ENCODE assay signal across 8 cellular contexts in the genomic region with DNA sequence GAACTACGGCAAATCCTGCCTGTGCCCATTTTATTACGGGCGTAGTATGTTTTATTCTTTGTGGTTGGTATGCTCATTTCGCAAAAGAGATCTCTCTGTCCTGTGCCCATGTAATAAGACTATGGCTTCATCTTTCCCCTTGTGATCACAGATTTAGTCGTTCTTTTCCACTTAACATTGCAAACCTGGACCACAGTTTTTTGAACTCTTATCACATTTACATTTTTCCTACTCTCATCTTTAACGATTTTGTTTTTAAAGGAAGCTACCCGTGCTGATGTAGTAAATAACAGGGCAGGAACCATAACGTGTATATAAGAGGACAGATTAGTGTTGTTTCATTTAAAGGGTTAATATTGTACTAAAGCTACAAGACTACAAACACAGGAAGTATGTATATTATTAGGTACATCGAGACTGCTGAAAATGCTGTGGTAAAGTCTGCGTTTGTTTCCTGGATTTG. TPM values are rescaled to one million over a fixed set of nuclear protein-coding genes. Genes with fewer than 3 reads are reported as not detected.
A peak's percentile ranks its signal among the peaks of the same experiment; 100 is the strongest.
DNase-seq lines count a peak whose midpoint lies in the region; ATAC-seq and TF ChIP-seq lines count a peak whose summit lies in the region.

No MANE protein-coding gene starts in this region.

- H3K14ac ChIP-seq in mesenchymal stem cell (ENCODE audit: low read length in 2 of 2), result peak overlapping the region in 1 of 2 experiments; percentile 55

- peak overlapping the region; percentile 85 for H3K9ac ChIP-seq in Loucy (ENCODE audit: low read depth, low read length, poor library complexity, severe bottlenecking)
- peak overlapping the region; percentile 51 for H3K9ac ChIP-seq in mammary epithelial cell (ENCODE audit: insufficient read depth, low read length)
- H3K9ac ChIP-seq in mesenchymal stem cell (ENCODE audit: low read length), result peak overlapping the region; percentile 85

- 1% methylated on average over 9 of the region's 10 CpGs for WGBS in mammary epithelial cell (ENCODE audit: low coverage, missing lambda C conversion rate)
- 1% methylated on average over 4 of the region's 10 CpGs for WGBS in mesenchymal stem cell
- WGBS in aorta, 2 donors, result 10 to 11% methylated on average over 10 of the region's 10 CpGs

- no peak overlapping the region for H2BK5ac ChIP-seq in mesenchymal stem cell (ENCODE audit: low read depth, low read length, poor library complexity, severe bottlenecking)

- H2BK15ac ChIP-seq in mesenchymal stem cell (ENCODE audit: low read depth, poor library complexity, severe bottlenecking), result no peak overlapping the region

- H2AFZ ChIP-seq in Loucy (ENCODE audit: low read length) (peak overlapping the region; percentile 73), mammary epithelial cell (ENCODE audit: low read depth, low read length) (peak overlapping the region; percentile 99), mesenchymal stem cell (ENCODE audit: low read depth, low read length) (peak overlapping the region; percentile 85)

- no peaks in the 10 kb centered on the region for H3K36me3 ChIP-seq in GM06990 (ENCODE audit: control insufficient read depth, insufficient read depth, low read length)
- no peaks in the 10 kb centered on the region for H3K36me3 ChIP-seq in Loucy (ENCODE audit: insufficient read depth, low read length)
- H3K36me3 ChIP-seq in mammary epithelial cell (ENCODE audit: insufficient read depth, low read length), result no peaks in the 10 kb centered on the region
- no peaks in the 10 kb centered on the region for H3K36me3 ChIP-seq in mesenchymal stem cell (ENCODE audit: control insufficient read depth in 1 of 2, insufficient read depth in 2 of 2, low read depth in 1 of 2, low read length in 2 of 2)
- H3K36me3 ChIP-seq in aorta (ENCODE audit: control insufficient read depth in 1 of 2, insufficient read depth in 2 of 2, low read length in 1 of 2), result no peaks in the 10 kb centered on the region

- peaks cover 13% of the 10 kb centered on the region for H3F3A ChIP-seq in Loucy (ENCODE audit: low read depth)

- H3K27me3 ChIP-seq in GM06990 (replicated peaks; ENCODE audit: control insufficient read depth, insufficient read depth, low read length), result no peaks in the 10 kb centered on the region
- no peaks in the 10 kb centered on the region for H3K27me3 ChIP-seq in Loucy (ENCODE audit: insufficient read depth, low read length, poor library complexity, severe bottlenecking)
- peaks cover 2% of the 10 kb centered on the region for H3K27me3 ChIP-seq in mammary epithelial cell (ENCODE audit: insufficient read depth, low read length)
- H3K27me3 ChIP-seq in mesenchymal stem cell (ENCODE audit: control insufficient read depth in 1 of 2, insufficient read depth in 1 of 2, low read length in 2 of 2), result no peaks in the 10 kb centered on the region
- no peaks in the 10 kb centered on the region for H3K27me3 ChIP-seq in aorta (ENCODE audit: control insufficient read depth in 1 of 2, insufficient read depth in 2 of 2, low read length in 1 of 2)

- TF ChIP-seq CTCF in GM06990 (IDR thresholded peaks at IDR 0.05; ENCODE audit: insufficient read depth, low read length, poor library complexity, severe bottlenecking), result no peak
- no peak for TF ChIP-seq CTCF in Loucy (conservative IDR thresholded peaks at IDR 0.05; ENCODE audit: low read length)
- TF ChIP-seq CTCF in mammary epithelial cell (conservative IDR thresholded peaks at IDR 0.05 in 1 of 2, IDR thresholded peaks at IDR 0.05 in 1 of 2; ENCODE audit: extremely low read depth in 1 of 2, insufficient read depth in 1 of 2, low read depth in 1 of 2, low read length in 2 of 2), result no peak

- dilution Hi-C loops in mammary epithelial cell (cut with HindIII; ENCODE audit: low sequenced_read_pairs), result no loop called here

- H3K4me2 ChIP-seq in Loucy (ENCODE audit: low read depth, low read length, poor library complexity, severe bottlenecking), result peak overlapping the region; percentile 87
- peak overlapping the region; percentile 93 for H3K4me2 ChIP-seq in mammary epithelial cell (ENCODE audit: insufficient read depth, low read depth, low read length)
- H3K4me2 ChIP-seq in mesenchymal stem cell (ENCODE audit: low read length, poor library complexity, severe bottlenecking), result peak overlapping the region; percentile 79

- DNase-seq in GM06990 (ENCODE audit: extremely low read depth, insufficient read length), result no peak
- DNase-seq in mammary epithelial cell, result no peak
- DNase-seq in mesenchymal stem cell, result no peak
- DNase-seq in aorta, result no peak
- no peak for DNase-seq in kidney tubule cell (ENCODE audit: low spot score)
- no peak for DNase-seq in GM03348 (ENCODE audit: low spot score)
- no peak for DNase-seq in stimulated activated CD4-positive, alpha-beta T cell treated with anti-CD3 and anti-CD28 coated beads, Interleukin-2, amount 100 ng/mL, for 24 hours

- peak overlapping the region; percentile 45 for H3K27ac ChIP-seq in mammary epithelial cell (ENCODE audit: insufficient read depth, low read depth, low read length)
- H3K27ac ChIP-seq in mesenchymal stem cell (ENCODE audit: low read length, poor library complexity, severe bottlenecking), result peak overlapping the region; percentile 85
- peak overlapping the region in 1 of 2 donors; percentile 39 for H3K27ac ChIP-seq in aorta (ENCODE audit: low read depth in 1 of 2, low read length in 2 of 2)

- in situ Hi-C loops in mammary epithelial cell (cut with MboI; ENCODE audit: low sequenced_read_pairs in 2 of 2), result no loop called here

- H3K4me1 ChIP-seq in Loucy (ENCODE audit: insufficient read depth, low read length, poor library complexity, severe bottlenecking) (peaks cover 26% of the 10 kb centered on the region), mammary epithelial cell (ENCODE audit: insufficient read depth, low read length) (peaks cover 9% of the 10 kb centered on the region), mesenchymal stem cell (ENCODE audit: control insufficient read depth, insufficient read depth, low read depth, low read length) (peaks cover 2% of the 10 kb centered on the region), aorta (ENCODE audit: control insufficient read depth in 1 of 2, insufficient read depth in 2 of 2, low read length in 2 of 2) (no peaks in the 10 kb centered on the region)

- H4K91ac ChIP-seq in mesenchymal stem cell (ENCODE audit: low read length), result peak overlapping the region; percentile 5

- CTCF ChIA-PET in mammary epithelial cell (lab: Charles Lee; ENCODE audit: low non-redundant PET), result no interaction called here

- H3K79me2 ChIP-seq in Loucy (ENCODE audit: insufficient read depth, low read length) (peaks cover 19% of the 10 kb centered on the region), mammary epithelial cell (ENCODE audit: insufficient read depth, low read length) (peaks cover 19% of the 10 kb centered on the region)

- no peaks in the 10 kb centered on the region for H3K9me3 ChIP-seq in Loucy (ENCODE audit: insufficient read depth, low read depth, low read length)
- H3K9me3 ChIP-seq in mammary epithelial cell (replicated peaks; ENCODE audit: insufficient read depth, low read length), result no peaks in the 10 kb centered on the region
- no peaks in the 10 kb centered on the region for H3K9me3 ChIP-seq in mesenchymal stem cell (ENCODE audit: control insufficient read depth, low read length)
- no peaks in the 10 kb centered on the region for H3K9me3 ChIP-seq in aorta (ENCODE audit: control insufficient read depth, low read length)

- H3K18ac ChIP-seq in mesenchymal stem cell (ENCODE audit: low read depth in 1 of 2, low read length in 2 of 2), result peak overlapping the region; percentile 46 to 88

- H4K20me1 ChIP-seq in Loucy (ENCODE audit: insufficient read depth, low read length, poor library complexity, severe bottlenecking), result peaks cover 14% of the 10 kb centered on the region
- no peaks in the 10 kb centered on the region for H4K20me1 ChIP-seq in mammary epithelial cell (ENCODE audit: insufficient read depth, low read length)

- H2BK120ac ChIP-seq in mesenchymal stem cell (ENCODE audit: low read depth, low read length), result no peak overlapping the region

- H3K4me3 ChIP-seq in GM06990 (replicated peaks; ENCODE audit: low read depth, low read length) (peak overlapping the region; percentile 71), Loucy (ENCODE audit: low read length, poor library complexity, severe bottlenecking) (peak overlapping the region; percentile 85), mammary epithelial cell (replicated peaks in 1 of 3; ENCODE audit: insufficient read depth in 1 of 3, low read depth in 2 of 3, low read length in 3 of 3) (peak overlapping the region; percentile 66 to 79 (median 77)), mesenchymal stem cell (ENCODE audit: insufficient read depth in 1 of 2, low read depth in 1 of 2, low read length in 2 of 2) (peak overlapping the region; percentile 72 to 94), aorta (ENCODE audit: low read length in 2 of 2) (peak overlapping the region; percentile 35 to 76)

- BruUV-seq in mammary epithelial cell (replicated peaks; lab: Mats Ljungman, UMichigan), result no TSS peak

- no peaks in the 10 kb centered on the region for H3K9me2 ChIP-seq in Loucy (replicated peaks; ENCODE audit: low read depth, low read length)

- intact Hi-C loops in mammary epithelial cell (cut with micrococcal nuclease) (loop anchor here (10.0 kb wide), 1 partner anchor 235 kb away; no protein-coding TSS in a partner anchor), aorta (cut with DNase I) (loop anchor here in 1 of 2 donors (2.0 kb wide), 1 partner anchor 57 kb away; no protein-coding TSS in a partner anchor)

- no peak for ATAC-seq in aorta (ENCODE audit: low FRiP score)

- H3K4ac ChIP-seq in mesenchymal stem cell (ENCODE audit: low read depth in 1 of 2, low read length in 2 of 2), result no peak overlapping the region

- no peak overlapping the region for H4K8ac ChIP-seq in mesenchymal stem cell (ENCODE audit: low read length)

- H3K79me1 ChIP-seq in mesenchymal stem cell (replicated peaks; ENCODE audit: low read length, poor library complexity, severe bottlenecking), result peaks cover 6% of the 10 kb centered on the region

- no peak overlapping the region for H2BK12ac ChIP-seq in mesenchymal stem cell (ENCODE audit: low read length in 2 of 2)

- H3K23ac ChIP-seq in mesenchymal stem cell (ENCODE audit: low read length in 2 of 2), result no peak overlapping the region

- H2AK5ac ChIP-seq in mesenchymal stem cell (ENCODE audit: low read length, severe bottlenecking), result no peak overlapping the region

RNA-seq across cellular contexts. Expression of a gene that starts 3.1 kb away (rescaled TPM):
- total RNA-seq in mammary epithelial cell (10 to 100 TPM; 59.8 to 66.2 TPM), aorta (100 to 1,000 TPM; 149 to 166 TPM)
- polyA plus RNA-seq in mammary epithelial cell (16.3 TPM), aorta (10 to 100 TPM in 1 of 2 donors, 1 to 10 TPM in 1; 8.1 to 43.2 TPM)
- polyA minus RNA-seq in mammary epithelial cell, result 52.1 TPM
- 26.9 TPM for polyA plus RNA-seq in mesenchymal stem cell (2013, experiment 1 of 2)
- polyA plus RNA-seq in mesenchymal stem cell (2013, experiment 2 of 2), result 25.1 TPM
